In genomic region chrX:131778269-131779218, GRCh38 we compare ENCODE assay signal across 9 cellular contexts.
DNase-seq lines count a peak whose midpoint lies in the region; ATAC-seq and TF ChIP-seq lines count a peak whose summit lies in the region.
"Had no signal": no experiment of that assay in that cellular context is flagged by ENCODE, and none has a peak within 500 bp of the region (broad histone marks: within the 10 kb centered on the region; RNA-seq: fewer than 3 reads in every experiment).

No MANE protein-coding gene starts in this region.

- intact Hi-C loops in esophagus squamous epithelium (cut with DNase I): no loop called here

- WGBS in esophagus squamous epithelium, 2 donors: 42 to 88% methylated on average over 11 to 15 of the region's 18 CpGs
- WGBS in upper lobe of left lung, 2 donors: 66 to 89% methylated on average over 6 to 18 of the region's 18 CpGs

- no peak for TF ChIP-seq POLR2A in esophagus squamous epithelium (IDR thresholded peaks at IDR 0.05)
- TF ChIP-seq POLR2A in upper lobe of left lung (IDR thresholded peaks at IDR 0.05): no peak

- TF ChIP-seq CTCF in esophagus squamous epithelium (IDR thresholded peaks at IDR 0.05) (peak in 3 of 6 experiments; percentile 49 to 57 (median 50)), upper lobe of left lung (IDR thresholded peaks at IDR 0.05) (peak in 3 of 6 experiments; percentile 36 to 72 (median 64)), foreskin keratinocyte (conservative IDR thresholded peaks at IDR 0.05) (no peak)

- H3K27ac ChIP-seq in esophagus squamous epithelium (peak overlapping the region in 2 of 4 donors; percentile 85 to 86), upper lobe of left lung (peak overlapping the region in 2 of 4 donors; percentile 71 to 76), foreskin keratinocyte (no peak overlapping the region)

- no peaks in the 10 kb centered on the region for H3K27me3 ChIP-seq in esophagus squamous epithelium
- H3K27me3 ChIP-seq in upper lobe of left lung: no peaks in the 10 kb centered on the region
- H3K27me3 ChIP-seq in foreskin keratinocyte: no peaks in the 10 kb centered on the region

- peak in 1 of 2 donors; percentile 83 for ATAC-seq in upper lobe of left lung (ENCODE audit: low FRiP score in 2 of 2)
- ATAC-seq in HG03039 (IDR thresholded peaks at IDR 0.05; ENCODE audit: unreplicated experiment): no peak
- no peak for ATAC-seq in foreskin keratinocyte
- ATAC-seq in stimulated activated naive CD8-positive, alpha-beta T cell treated with anti-CD3 and anti-CD28 coated beads, Interleukin-15, Interleukin-2, amounts not matched to agents 100 U/mL and 50 U/mL, for 24 hours: no peak

- H3K9me3 ChIP-seq in esophagus squamous epithelium: no peaks in the 10 kb centered on the region
- no peaks in the 10 kb centered on the region for H3K9me3 ChIP-seq in upper lobe of left lung

- no peak for TF ChIP-seq EP300 in upper lobe of left lung (IDR thresholded peaks at IDR 0.05)

- H3K4me1 ChIP-seq in esophagus squamous epithelium (peaks cover 0 to 5% (median 0%) of the 10 kb centered on the region in 3 donors), upper lobe of left lung (peaks cover 0 to 6% (median 1%) of the 10 kb centered on the region in 4 donors), foreskin keratinocyte (no peaks in the 10 kb centered on the region)

- peak overlapping the region in 2 of 4 donors; percentile 55 to 69 for H3K4me3 ChIP-seq in esophagus squamous epithelium
- peak overlapping the region in 1 of 4 donors; percentile 37 for H3K4me3 ChIP-seq in upper lobe of left lung

- H3K36me3 ChIP-seq in esophagus squamous epithelium (no peaks in the 10 kb centered on the region), upper lobe of left lung (no peaks in the 10 kb centered on the region)

- peak; percentile 62 for DNase-seq in activated CD8-positive, alpha-beta memory T cell treated with anti-CD3 and anti-CD28 coated beads, Interleukin-2, amount 50 U/mL, for 1 hour (ENCODE audit: extremely low read depth)
- DNase-seq in activated CD8-positive, alpha-beta memory T cell treated with anti-CD3 and anti-CD28 coated beads, Interleukin-2, amount 50 U/mL, for 48 hours: no peak
- DNase-seq in NCI-H2227 treated with DMSO at 0.1 percent for 48 hours (lab: John Stamatoyannopoulos, UW) (peak; percentile 48), esophagus squamous epithelium (lab: John Stamatoyannopoulos, UW) (peak; percentile 7), upper lobe of left lung (peak; percentile 22 to 62), foreskin keratinocyte (no peak)
- DNase-seq in stimulated activated naive CD8-positive, alpha-beta T cell treated with anti-CD3 and anti-CD28 coated beads, Interleukin-15, Interleukin-2, amounts not matched to agents 100 U/mL and 50 U/mL, for 24 hours: no peak
- DNase-seq: NCI-H524 treated with DMSO at 0.1 percent for 48 hours had no signal

Comparison
In these comparisons a context has a peak if more than half of its experiments do, and no peak if none do; other contexts are left out.
1. DNase-seq: peak in activated CD8-positive, alpha-beta memory T cell treated with anti-CD3 and anti-CD28 coated beads, Interleukin-2, amount 50 U/mL, for 1 hour (single experiment), NCI-H2227 treated with DMSO at 0.1 percent for 48 hours (single experiment), esophagus squamous epithelium (single experiment) and upper lobe of left lung (2 of 2); none in activated CD8-positive, alpha-beta memory T cell treated with anti-CD3 and anti-CD28 coated beads, Interleukin-2, amount 50 U/mL, for 48 hours (single experiment), foreskin keratinocyte (0 of 2) and stimulated activated naive CD8-positive, alpha-beta T cell treated with anti-CD3 and anti-CD28 coated beads, Interleukin-15, Interleukin-2, amounts not matched to agents 100 U/mL and 50 U/mL, for 24 hours (single experiment).